1 cellular context compared by ENCODE assay signal in the genomic region with DNA sequence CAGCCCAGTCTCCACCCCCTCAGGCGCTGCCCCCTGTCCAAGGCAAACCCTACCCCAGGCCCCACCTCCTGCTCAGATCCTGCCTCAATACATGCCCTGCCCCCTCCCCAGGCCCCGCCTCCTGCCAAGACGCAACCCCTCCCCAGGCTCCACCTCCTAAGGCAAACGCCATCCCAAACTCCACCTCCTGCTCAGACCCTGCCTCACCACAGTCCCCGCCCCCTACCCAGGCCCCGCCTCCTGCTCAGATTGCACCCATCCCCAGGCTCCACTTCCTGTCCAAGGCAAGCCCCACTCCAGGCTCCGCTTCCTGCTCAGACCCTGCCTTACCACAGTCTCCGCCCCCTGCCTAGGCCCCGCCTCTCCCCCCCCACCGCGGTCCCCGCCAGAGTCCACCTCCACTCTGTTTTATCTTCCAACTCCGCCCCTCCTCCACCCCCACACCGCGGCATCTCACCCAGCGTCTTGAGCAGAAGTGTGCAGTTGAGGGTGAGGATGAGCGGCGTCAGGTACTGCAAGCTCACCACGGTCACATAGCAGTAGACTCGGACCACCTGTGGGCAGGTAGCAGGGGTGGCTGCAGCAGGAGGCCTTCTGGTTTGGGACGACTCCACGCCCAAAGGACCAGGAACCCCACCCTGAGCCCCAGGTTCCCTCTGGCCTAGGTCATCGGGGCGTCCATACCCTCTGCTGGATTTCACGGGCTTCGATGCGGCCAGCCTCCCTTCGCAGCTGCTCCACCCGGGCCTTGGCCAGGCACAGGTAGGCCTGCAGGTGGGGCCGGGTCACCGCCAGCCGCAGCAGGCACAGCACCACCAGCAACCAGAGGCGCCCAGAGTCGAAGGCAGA.
A peak's percentile ranks its signal among the peaks of the same experiment; 100 is the strongest.
TF ChIP-seq lines count a peak whose summit lies in the region.

No MANE protein-coding gene starts in this region.

TF ChIP-seq in K562, 482 proteins besides CTCF, POLR2A, EP300 and RAD21 (continued from another document):
- TF ChIP-seq, protein P1, sequence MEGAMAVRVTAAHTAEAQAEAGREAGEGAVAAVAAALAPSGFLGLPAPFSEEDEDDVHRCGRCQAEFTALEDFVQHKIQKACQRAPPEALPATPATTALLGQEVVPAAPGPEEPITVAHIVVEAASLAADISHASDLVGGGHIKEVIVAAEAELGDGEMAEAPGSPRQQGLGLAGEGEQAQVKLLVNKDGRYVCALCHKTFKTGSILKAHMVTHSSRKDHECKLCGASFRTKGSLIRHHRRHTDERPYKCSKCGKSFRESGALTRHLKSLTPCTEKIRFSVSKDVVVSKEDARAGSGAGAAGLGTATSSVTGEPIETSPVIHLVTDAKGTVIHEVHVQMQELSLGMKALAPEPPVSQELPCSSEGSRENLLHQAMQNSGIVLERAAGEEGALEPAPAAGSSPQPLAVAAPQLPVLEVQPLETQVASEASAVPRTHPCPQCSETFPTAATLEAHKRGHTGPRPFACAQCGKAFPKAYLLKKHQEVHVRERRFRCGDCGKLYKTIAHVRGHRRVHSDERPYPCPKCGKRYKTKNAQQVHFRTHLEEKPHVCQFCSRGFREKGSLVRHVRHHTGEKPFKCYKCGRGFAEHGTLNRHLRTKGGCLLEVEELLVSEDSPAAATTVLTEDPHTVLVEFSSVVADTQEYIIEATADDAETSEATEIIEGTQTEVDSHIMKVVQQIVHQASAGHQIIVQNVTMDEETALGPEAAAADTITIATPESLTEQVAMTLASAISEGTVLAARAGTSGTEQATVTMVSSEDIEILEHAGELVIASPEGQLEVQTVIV (CRISPR knock-in tag; IDR thresholded peaks at IDR 0.05; ENCODE audit: borderline replicate concordance), result no peak
- TF ChIP-seq PHB2 (IDR thresholded peaks at IDR 0.05; ENCODE audit: low read depth), result no peak
- TF ChIP-seq NR2C2 (CRISPR knock-in tag; IDR thresholded peaks at IDR 0.05), result no peak
- no peak for TF ChIP-seq NR2C2 (tag; IDR thresholded peaks at IDR 0.05)
- TF ChIP-seq, protein P2, sequence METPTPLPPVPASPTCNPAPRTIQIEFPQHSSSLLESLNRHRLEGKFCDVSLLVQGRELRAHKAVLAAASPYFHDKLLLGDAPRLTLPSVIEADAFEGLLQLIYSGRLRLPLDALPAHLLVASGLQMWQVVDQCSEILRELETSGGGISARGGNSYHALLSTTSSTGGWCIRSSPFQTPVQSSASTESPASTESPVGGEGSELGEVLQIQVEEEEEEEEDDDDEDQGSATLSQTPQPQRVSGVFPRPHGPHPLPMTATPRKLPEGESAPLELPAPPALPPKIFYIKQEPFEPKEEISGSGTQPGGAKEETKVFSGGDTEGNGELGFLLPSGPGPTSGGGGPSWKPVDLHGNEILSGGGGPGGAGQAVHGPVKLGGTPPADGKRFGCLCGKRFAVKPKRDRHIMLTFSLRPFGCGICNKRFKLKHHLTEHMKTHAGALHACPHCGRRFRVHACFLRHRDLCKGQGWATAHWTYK (CRISPR knock-in tag; IDR thresholded peaks at IDR 0.05), result no peak
- TF ChIP-seq, protein P3, sequence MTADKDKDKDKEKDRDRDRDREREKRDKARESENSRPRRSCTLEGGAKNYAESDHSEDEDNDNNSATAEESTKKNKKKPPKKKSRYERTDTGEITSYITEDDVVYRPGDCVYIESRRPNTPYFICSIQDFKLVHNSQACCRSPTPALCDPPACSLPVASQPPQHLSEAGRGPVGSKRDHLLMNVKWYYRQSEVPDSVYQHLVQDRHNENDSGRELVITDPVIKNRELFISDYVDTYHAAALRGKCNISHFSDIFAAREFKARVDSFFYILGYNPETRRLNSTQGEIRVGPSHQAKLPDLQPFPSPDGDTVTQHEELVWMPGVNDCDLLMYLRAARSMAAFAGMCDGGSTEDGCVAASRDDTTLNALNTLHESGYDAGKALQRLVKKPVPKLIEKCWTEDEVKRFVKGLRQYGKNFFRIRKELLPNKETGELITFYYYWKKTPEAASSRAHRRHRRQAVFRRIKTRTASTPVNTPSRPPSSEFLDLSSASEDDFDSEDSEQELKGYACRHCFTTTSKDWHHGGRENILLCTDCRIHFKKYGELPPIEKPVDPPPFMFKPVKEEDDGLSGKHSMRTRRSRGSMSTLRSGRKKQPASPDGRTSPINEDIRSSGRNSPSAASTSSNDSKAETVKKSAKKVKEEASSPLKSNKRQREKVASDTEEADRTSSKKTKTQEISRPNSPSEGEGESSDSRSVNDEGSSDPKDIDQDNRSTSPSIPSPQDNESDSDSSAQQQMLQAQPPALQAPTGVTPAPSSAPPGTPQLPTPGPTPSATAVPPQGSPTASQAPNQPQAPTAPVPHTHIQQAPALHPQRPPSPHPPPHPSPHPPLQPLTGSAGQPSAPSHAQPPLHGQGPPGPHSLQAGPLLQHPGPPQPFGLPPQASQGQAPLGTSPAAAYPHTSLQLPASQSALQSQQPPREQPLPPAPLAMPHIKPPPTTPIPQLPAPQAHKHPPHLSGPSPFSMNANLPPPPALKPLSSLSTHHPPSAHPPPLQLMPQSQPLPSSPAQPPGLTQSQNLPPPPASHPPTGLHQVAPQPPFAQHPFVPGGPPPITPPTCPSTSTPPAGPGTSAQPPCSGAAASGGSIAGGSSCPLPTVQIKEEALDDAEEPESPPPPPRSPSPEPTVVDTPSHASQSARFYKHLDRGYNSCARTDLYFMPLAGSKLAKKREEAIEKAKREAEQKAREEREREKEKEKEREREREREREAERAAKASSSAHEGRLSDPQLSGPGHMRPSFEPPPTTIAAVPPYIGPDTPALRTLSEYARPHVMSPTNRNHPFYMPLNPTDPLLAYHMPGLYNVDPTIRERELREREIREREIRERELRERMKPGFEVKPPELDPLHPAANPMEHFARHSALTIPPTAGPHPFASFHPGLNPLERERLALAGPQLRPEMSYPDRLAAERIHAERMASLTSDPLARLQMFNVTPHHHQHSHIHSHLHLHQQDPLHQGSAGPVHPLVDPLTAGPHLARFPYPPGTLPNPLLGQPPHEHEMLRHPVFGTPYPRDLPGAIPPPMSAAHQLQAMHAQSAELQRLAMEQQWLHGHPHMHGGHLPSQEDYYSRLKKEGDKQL (CRISPR knock-in tag; IDR thresholded peaks at IDR 0.05; ENCODE audit: borderline replicate concordance), result no peak
- TF ChIP-seq, protein P4, sequence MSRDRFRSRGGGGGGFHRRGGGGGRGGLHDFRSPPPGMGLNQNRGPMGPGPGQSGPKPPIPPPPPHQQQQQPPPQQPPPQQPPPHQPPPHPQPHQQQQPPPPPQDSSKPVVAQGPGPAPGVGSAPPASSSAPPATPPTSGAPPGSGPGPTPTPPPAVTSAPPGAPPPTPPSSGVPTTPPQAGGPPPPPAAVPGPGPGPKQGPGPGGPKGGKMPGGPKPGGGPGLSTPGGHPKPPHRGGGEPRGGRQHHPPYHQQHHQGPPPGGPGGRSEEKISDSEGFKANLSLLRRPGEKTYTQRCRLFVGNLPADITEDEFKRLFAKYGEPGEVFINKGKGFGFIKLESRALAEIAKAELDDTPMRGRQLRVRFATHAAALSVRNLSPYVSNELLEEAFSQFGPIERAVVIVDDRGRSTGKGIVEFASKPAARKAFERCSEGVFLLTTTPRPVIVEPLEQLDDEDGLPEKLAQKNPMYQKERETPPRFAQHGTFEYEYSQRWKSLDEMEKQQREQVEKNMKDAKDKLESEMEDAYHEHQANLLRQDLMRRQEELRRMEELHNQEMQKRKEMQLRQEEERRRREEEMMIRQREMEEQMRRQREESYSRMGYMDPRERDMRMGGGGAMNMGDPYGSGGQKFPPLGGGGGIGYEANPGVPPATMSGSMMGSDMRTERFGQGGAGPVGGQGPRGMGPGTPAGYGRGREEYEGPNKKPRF (IDR thresholded peaks at IDR 0.05; ENCODE audit: low read depth, low read length), result no peak
- no peak for TF ChIP-seq PHF20 (IDR thresholded peaks at IDR 0.05; ENCODE audit: partially characterized antibody)
- no peak for TF ChIP-seq KLF16 (IDR thresholded peaks at IDR 0.05)
- TF ChIP-seq SMARCC2 (IDR thresholded peaks at IDR 0.05; ENCODE audit: low read depth), result no peak
- TF ChIP-seq DIDO1 (tag; IDR thresholded peaks at IDR 0.05; ENCODE audit: low read depth), result no peak
- no peak for TF ChIP-seq NONO (IDR thresholded peaks at IDR 0.05; ENCODE audit: low read depth in 2 of 2, low read length in 1 of 2)
- no peak for TF ChIP-seq MAFG (tag; conservative IDR thresholded peaks at IDR 0.05)
- 0 out of 2 replicates have a peak, but pooled peaks have one; percentile 32 for TF ChIP-seq ARID1B (IDR thresholded peaks at IDR 0.05)
- TF ChIP-seq ELF1 (tag; IDR thresholded peaks at IDR 0.05), result peak; percentile 81
- TF ChIP-seq ZFP30 (CRISPR knock-in tag; IDR thresholded peaks at IDR 0.05; ENCODE audit: borderline replicate concordance), result no peak
- TF ChIP-seq ZNF217 (CRISPR knock-in tag; IDR thresholded peaks at IDR 0.05), result no peak
- no peak for TF ChIP-seq RNF2 (IDR thresholded peaks at IDR 0.05)
- no peak for TF ChIP-seq FOSL1 (tag; conservative IDR thresholded peaks at IDR 0.05)
- TF ChIP-seq POLR3A (IDR thresholded peaks at IDR 0.05; ENCODE audit: borderline replicate concordance, extremely low read depth, insufficient read depth, insufficient read length), result no peak
- TF ChIP-seq, protein P5, sequence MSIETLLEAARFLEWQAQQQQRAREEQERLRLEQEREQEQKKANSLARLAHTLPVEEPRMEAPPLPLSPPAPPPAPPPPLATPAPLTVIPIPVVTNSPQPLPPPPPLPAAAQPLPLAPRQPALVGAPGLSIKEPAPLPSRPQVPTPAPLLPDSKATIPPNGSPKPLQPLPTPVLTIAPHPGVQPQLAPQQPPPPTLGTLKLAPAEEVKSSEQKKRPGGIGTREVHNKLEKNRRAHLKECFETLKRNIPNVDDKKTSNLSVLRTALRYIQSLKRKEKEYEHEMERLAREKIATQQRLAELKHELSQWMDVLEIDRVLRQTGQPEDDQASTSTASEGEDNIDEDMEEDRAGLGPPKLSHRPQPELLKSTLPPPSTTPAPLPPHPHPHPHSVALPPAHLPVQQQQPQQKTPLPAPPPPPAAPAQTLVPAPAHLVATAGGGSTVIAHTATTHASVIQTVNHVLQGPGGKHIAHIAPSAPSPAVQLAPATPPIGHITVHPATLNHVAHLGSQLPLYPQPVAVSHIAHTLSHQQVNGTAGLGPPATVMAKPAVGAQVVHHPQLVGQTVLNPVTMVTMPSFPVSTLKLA (conservative IDR thresholded peaks at IDR 0.05), result peak in 1 of 2 experiments; percentile 25; a peak in 1 of 4 replicates
- TF ChIP-seq ZNF282 (CRISPR knock-in tag; IDR thresholded peaks at IDR 0.05), result no peak
- TF ChIP-seq, protein P6, sequence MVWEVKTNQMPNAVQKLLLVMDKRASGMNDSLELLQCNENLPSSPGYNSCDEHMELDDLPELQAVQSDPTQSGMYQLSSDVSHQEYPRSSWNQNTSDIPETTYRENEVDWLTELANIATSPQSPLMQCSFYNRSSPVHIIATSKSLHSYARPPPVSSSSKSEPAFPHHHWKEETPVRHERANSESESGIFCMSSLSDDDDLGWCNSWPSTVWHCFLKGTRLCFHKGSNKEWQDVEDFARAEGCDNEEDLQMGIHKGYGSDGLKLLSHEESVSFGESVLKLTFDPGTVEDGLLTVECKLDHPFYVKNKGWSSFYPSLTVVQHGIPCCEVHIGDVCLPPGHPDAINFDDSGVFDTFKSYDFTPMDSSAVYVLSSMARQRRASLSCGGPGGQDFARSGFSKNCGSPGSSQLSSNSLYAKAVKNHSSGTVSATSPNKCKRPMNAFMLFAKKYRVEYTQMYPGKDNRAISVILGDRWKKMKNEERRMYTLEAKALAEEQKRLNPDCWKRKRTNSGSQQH (CRISPR knock-in tag; IDR thresholded peaks at IDR 0.05), result no peak
- TF ChIP-seq HDAC1 (IDR thresholded peaks at IDR 0.05), result peak in 1 of 2 experiments; percentile 43; a peak in 1 of 4 replicates
- 0 out of 2 replicates have a peak, but pooled peaks have one; percentile 20 for TF ChIP-seq LCOR (CRISPR knock-in tag; IDR thresholded peaks at IDR 0.05)
- no peak for TF ChIP-seq TGIF2 (CRISPR knock-in tag; IDR thresholded peaks at IDR 0.05)
- TF ChIP-seq RBM34 (IDR thresholded peaks at IDR 0.05; ENCODE audit: borderline replicate concordance, insufficient read depth, low read length), result no peak
